8 cellular contexts compared by ENCODE assay signal in genomic region chr19:7636691-7637373, GRCh38. TPM values are rescaled to one million over a fixed set of nuclear protein-coding genes. Genes with fewer than 3 reads are reported as not detected.
DNase-seq lines count a peak whose midpoint lies in the region; ATAC-seq and TF ChIP-seq lines count a peak whose summit lies in the region.

TSS of gene STXBP2 (plus strand) at chr19:7637110. CDS start at chr19:7637150, 40 bp downstream.

- ATAC-seq in GM19035 (IDR thresholded peaks at IDR 0.05; ENCODE audit: unreplicated experiment) = peak; percentile 72
- ATAC-seq in aorta (ENCODE audit: low FRiP score) = peak; percentile 67

- no peak for TF ChIP-seq CTCF in AG04450 (IDR thresholded peaks at IDR 0.05; ENCODE audit: low read depth, low read length)
- no peak for TF ChIP-seq CTCF in RWPE1 (conservative IDR thresholded peaks at IDR 0.05; ENCODE audit: low read depth)
- peak in 2 of 4 experiments; percentile 45 to 56 for TF ChIP-seq CTCF in prostate gland (IDR thresholded peaks at IDR 0.05)

- H3K4me3 ChIP-seq in AG04450 (ENCODE audit: low read depth, low read length) = peak within 1 kb of the TSS; percentile 32
- H3K4me3 ChIP-seq in HUES6 (ENCODE audit: low read depth, low read length) = peak within 1 kb of the TSS; percentile 72
- peak within 1 kb of the TSS; percentile 54 to 68 for H3K4me3 ChIP-seq in prostate gland
- H3K4me3 ChIP-seq in aorta (ENCODE audit: low read length in 2 of 2) = no peak within 1 kb of the TSS

- POLR2A ChIA-PET in AG04450 (lab: Yijun Ruan, JAX) (no interaction called here), RWPE1 (lab: Yijun Ruan, JAX; ENCODE audit: low non-redundant PET) (interaction anchor here (0.6 to 0.8 kb wide), 2 partner anchors 17 to 202 kb away, joined by 3 to 6 read pairs; no protein-coding TSS in a partner anchor)

- H3K9me3 ChIP-seq in AG04450 (ENCODE audit: control insufficient read depth, insufficient read depth, low read length) (peaks cover 6% of the 10 kb centered on the region; the same call in 1 of the 2 replicates), HUES6 (ENCODE audit: control insufficient read depth, insufficient read depth, low read depth, low read length) (no peaks in the 10 kb centered on the region; the same call in 1 of the 2 replicates), prostate gland (no peaks in the 10 kb centered on the region), aorta (ENCODE audit: control insufficient read depth, low read length) (no peaks in the 10 kb centered on the region)

- H3K27me3 ChIP-seq in AG04450 (ENCODE audit: control insufficient read depth, insufficient read depth, low read length) (peaks cover 6% of the 10 kb centered on the region), HUES6 (ENCODE audit: control insufficient read depth, insufficient read depth, low read length) (peaks cover 27% of the 10 kb centered on the region), prostate gland (replicated peaks; ENCODE audit: insufficient read depth) (no peaks in the 10 kb centered on the region), aorta (ENCODE audit: control insufficient read depth in 1 of 2, insufficient read depth in 2 of 2, low read length in 1 of 2) (no peaks in the 10 kb centered on the region)

- 7% methylated on average over 56 of the region's 61 CpGs for WGBS in prostate gland
- 8 to 9% methylated on average over 52 to 61 of the region's 61 CpGs for WGBS in aorta, 2 donors

- CTCF ChIA-PET in AG04450 (lab: Charles Lee) = no interaction called here
- CTCF ChIA-PET in RWPE1 (lab: Yijun Ruan, JAX) = interaction anchor here (0.5 to 1.2 kb wide), 2 partner anchors 163 kb away, joined by 6 to 8 read pairs; no protein-coding TSS in a partner anchor

- peak within 1 kb of the TSS; percentile 27 for H3K9ac ChIP-seq in HUES6 (ENCODE audit: low read length)

- H3K4me1 ChIP-seq in HUES6 (ENCODE audit: control insufficient read depth, insufficient read depth, low read length) (peaks cover 5% of the 10 kb centered on the region), prostate gland (replicated peaks) (no peaks in the 10 kb centered on the region), aorta (ENCODE audit: control insufficient read depth in 1 of 2, insufficient read depth in 2 of 2, low read length in 2 of 2) (no peaks in the 10 kb centered on the region)

- no peak for DNase-seq in AG04450 (ENCODE audit: low read depth, low spot score)
- DNase-seq in RWPE1 (ENCODE audit: low spot score) = peak; percentile 88
- DNase-seq in activated effector memory CD4-positive, alpha-beta T cell treated with anti-CD3 and anti-CD28 coated beads, Interleukin-2, amount 50 U/mL, for 16 hours = peak; percentile 97
- peak in 25 of 42 donors; percentile 19 to 67 (median 40) for DNase-seq in head of caudate nucleus
- DNase-seq in prostate gland (ENCODE audit: low spot score) = peak; percentile 86
- peak; percentile 77 to 86 for DNase-seq in aorta

- H3K36me3 ChIP-seq in HUES6 (ENCODE audit: control insufficient read depth, insufficient read depth, low read length) (peaks cover 16% of the 10 kb centered on the region), prostate gland (no peaks in the 10 kb centered on the region), aorta (ENCODE audit: control insufficient read depth in 1 of 2, insufficient read depth in 2 of 2, low read length in 1 of 2) (no peaks in the 10 kb centered on the region)

- no peak within 1 kb of the TSS for H3K27ac ChIP-seq in AG04450 (ENCODE audit: low read depth, low read length)
- 0 out of 2 replicates have a peak within 1 kb of the TSS, but pooled peaks have one; percentile 13 for H3K27ac ChIP-seq in HUES6 (ENCODE audit: low read depth, low read length)
- peak within 1 kb of the TSS; percentile 71 for H3K27ac ChIP-seq in RWPE1
- peak within 1 kb of the TSS; percentile 82 to 85 for H3K27ac ChIP-seq in prostate gland
- H3K27ac ChIP-seq in aorta (ENCODE audit: low read depth in 1 of 2, low read length in 2 of 2) = no peak within 1 kb of the TSS

- intact Hi-C loops in head of caudate nucleus (cut with DNase I) = no loop called here
- intact Hi-C loops in prostate gland (cut with DNase I) = loop anchor here (10.0 kb wide), 1 partner anchor 542 kb away; no protein-coding TSS in a partner anchor
- intact Hi-C loops in aorta (cut with DNase I) = no loop called here

- peak; percentile 83 for TF ChIP-seq POLR2A in prostate gland (IDR thresholded peaks at IDR 0.05)

RNA-seq across cellular contexts. Expression of gene STXBP2, which starts in this region (rescaled TPM):
- polyA plus RNA-seq in AG04450 (2011; rRNA removed) (5.0 and 7.1 TPM in 2 replicates), aorta (10 to 100 TPM; 11.4 to 27.4 TPM)
- 14.9 and 19.3 TPM in 2 replicates for polyA minus RNA-seq in AG04450 (2011; rRNA and poly(A)+ RNA removed)
- total RNA-seq in prostate gland (100 to 1,000 TPM in 1 of 2 donors, 10 to 100 TPM in 1; 83.1 to 128 TPM), aorta (10 to 100 TPM; 30.3 to 35.4 TPM)

Comparison
In these comparisons a context has a peak if more than half of its experiments do, and no peak if none do; other contexts are left out.
1. H3K27ac ChIP-seq: peak in HUES6 (single experiment), RWPE1 (single experiment) and prostate gland (2 of 2); none in AG04450 (single experiment) and aorta (0 of 2).
2. H3K4me3 ChIP-seq: peak in AG04450 (single experiment), HUES6 (single experiment) and prostate gland (2 of 2); none in aorta (0 of 2).